Comparison of ENCODE assay signal across 14 cellular contexts in the genomic region with DNA sequence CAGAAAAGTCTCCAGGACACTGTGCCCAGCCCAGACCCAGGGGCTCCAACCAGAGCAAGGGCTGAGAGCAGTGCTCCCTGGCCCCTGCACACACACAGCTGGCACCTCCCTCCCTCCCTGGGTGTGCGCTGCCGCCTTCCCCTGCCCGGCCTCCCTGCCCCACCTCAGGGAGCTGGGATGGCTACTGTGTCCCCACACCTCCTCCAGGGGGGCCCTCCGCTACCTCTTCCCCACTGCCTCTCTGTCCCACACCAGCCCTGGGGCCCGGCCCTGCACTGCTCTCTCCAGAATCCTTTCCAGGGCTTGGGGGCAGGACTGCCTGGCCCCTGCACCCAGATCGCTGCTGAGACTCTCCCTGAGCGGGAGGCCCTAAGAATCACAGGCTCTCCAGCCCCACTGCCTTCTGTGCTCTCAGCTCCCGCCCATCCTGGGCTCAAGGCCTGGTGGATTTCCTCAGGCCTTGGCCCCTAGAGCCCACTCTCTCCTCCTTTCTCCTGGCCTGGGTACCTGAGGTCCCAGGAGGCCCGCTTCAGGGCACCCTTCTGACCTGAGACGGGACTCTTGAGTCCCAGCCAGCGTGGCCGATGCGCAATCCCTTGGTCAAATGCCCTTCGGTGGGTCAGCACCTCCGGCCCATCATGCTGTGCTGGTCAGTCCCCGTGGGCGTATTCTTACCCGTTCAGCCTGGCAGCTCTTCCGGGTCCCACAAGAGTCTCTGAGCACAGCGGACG.
"Had no signal": no experiment of that assay in that cellular context is flagged by ENCODE, and none has a peak within 500 bp of the region (broad histone marks: within the 10 kb centered on the region; RNA-seq: fewer than 3 reads in every experiment).

No MANE protein-coding gene starts in this region.

- H3K27ac ChIP-seq: lower lobe of right lung, tibial nerve, VCaP had no signal

- H3K9me3 Mint-ChIP-seq: activated naive CD4-positive, alpha-beta T cell treated with anti-CD3 and anti-CD28 coated beads, Interleukin-2, amount 10 ng/mL, durations not matched to agents 7 days and 5 days; activated T-helper 2 cell treated with anti-CD3 and anti-CD28 coated beads, Interferon-gamma antibody, Interleukin-2, Interleukin-4, amounts not matched to agents 10 μg/mL and 5 μg/mL and 100 μg/mL, durations not matched to agents 14 hours and 24 hours and 36 hours; dendritic cell treated with granulocyte-macrophage colony-stimulating factor and Interleukin-4, amounts not matched to agents 40 ng/mL and 50 ng/mL, for 4 days had no signal

- H3K9me3 ChIP-seq: lower lobe of right lung had no signal

- H3K27me3 ChIP-seq: tibial nerve had no signal

- ATAC-seq: activated CD8-positive, alpha-beta T cell treated with anti-CD3 and anti-CD28 coated beads, Interleukin-2, amount 10 ng/mL, durations not matched to agents 7 days and 5 days had no signal

- H3K4me1 Mint-ChIP-seq: activated naive CD4-positive, alpha-beta T cell treated with anti-CD3 and anti-CD28 coated beads, Interleukin-2, amount 10 ng/mL, durations not matched to agents 7 days and 5 days had no signal

- H3K4me3 ChIP-seq: lower lobe of right lung, tibial nerve had no signal

- H3K36me3 ChIP-seq: lower lobe of right lung, tibial nerve had no signal

- H3K27ac Mint-ChIP-seq: activated CD8-positive, alpha-beta T cell treated with anti-CD3 and anti-CD28 coated beads, Interleukin-2, amount 10 ng/mL, durations not matched to agents 7 days and 5 days; activated naive CD4-positive, alpha-beta T cell treated with anti-CD3 and anti-CD28 coated beads, Interleukin-2, amount 10 ng/mL, durations not matched to agents 7 days and 5 days; activated T-helper 2 cell treated with anti-CD3 and anti-CD28 coated beads, Interferon-gamma antibody, Interleukin-2, Interleukin-4, amounts not matched to agents 10 μg/mL and 5 μg/mL and 100 μg/mL, durations not matched to agents 14 hours and 24 hours and 36 hours; dendritic cell treated with granulocyte-macrophage colony-stimulating factor and Interleukin-4, amounts not matched to agents 40 ng/mL and 50 ng/mL, for 4 days; naive B cell had no signal

- H3K4me3 Mint-ChIP-seq: activated CD8-positive, alpha-beta T cell treated with anti-CD3 and anti-CD28 coated beads, Interleukin-2, amount 10 ng/mL, durations not matched to agents 7 days and 5 days; activated naive CD4-positive, alpha-beta T cell treated with anti-CD3 and anti-CD28 coated beads, Interleukin-2, amount 10 ng/mL, durations not matched to agents 7 days and 5 days; dendritic cell treated with granulocyte-macrophage colony-stimulating factor and Interleukin-4, amounts not matched to agents 40 ng/mL and 50 ng/mL, for 4 days; naive B cell had no signal

- H3K4me1 ChIP-seq: lower lobe of right lung, tibial nerve had no signal

- DNase-seq: activated CD8-positive, alpha-beta T cell treated with anti-CD3 and anti-CD28 coated beads, Interleukin-2, amount 10 ng/mL, durations not matched to agents 7 days and 5 days; activated naive CD4-positive, alpha-beta T cell treated with anti-CD3 and anti-CD28 coated beads, Interleukin-2, amount 10 ng/mL, durations not matched to agents 7 days and 5 days; caudate nucleus; erythroblast; lower lobe of right lung; midbrain; naive B cell; stimulated activated CD4-positive, alpha-beta T cell treated with anti-CD3 and anti-CD28 coated beads, Interleukin-15, amount 100 ng/mL, for 24 hours; stimulated activated CD4-positive, alpha-beta T cell treated with anti-CD3 and anti-CD28 coated beads, Interleukin-4, amount 100 ng/mL, for 24 hours; T-helper 9 cell had no signal

- H3K36me3 Mint-ChIP-seq: activated naive CD4-positive, alpha-beta T cell treated with anti-CD3 and anti-CD28 coated beads, Interleukin-2, amount 10 ng/mL, durations not matched to agents 7 days and 5 days had no signal
